In the genomic region with DNA sequence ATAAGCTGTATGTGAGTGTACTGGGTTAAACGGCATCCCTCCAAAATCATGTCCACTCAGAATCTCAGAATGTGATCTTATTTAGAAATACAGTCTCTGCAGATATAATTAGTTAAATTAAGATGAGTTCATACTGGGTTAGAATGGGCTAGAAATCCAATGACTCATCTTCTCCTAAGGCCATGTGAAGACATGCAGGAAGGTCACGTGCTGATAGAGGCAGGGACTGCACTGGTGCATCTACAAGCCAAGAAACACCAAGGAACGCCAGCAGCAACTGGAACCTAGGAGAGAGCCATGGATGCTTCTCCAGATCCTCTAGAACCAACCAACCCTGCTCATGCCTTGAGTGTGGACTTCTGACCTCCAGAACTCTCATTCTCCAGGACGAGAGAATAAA, we compare ENCODE assay signal across 16 cellular contexts.
"Had no signal": no experiment of that assay in that cellular context is flagged by ENCODE, and none has a peak within 500 bp of the region (broad histone marks: within the 10 kb centered on the region; RNA-seq: fewer than 3 reads in every experiment).

No MANE protein-coding gene starts in this region.

- H3K27ac ChIP-seq: esophagus squamous epithelium, gastrocnemius medialis, left ventricle myocardium inferior, neural progenitor cell, prostate gland, right atrium auricular region, transverse colon, vagina had no signal

- H3K36me3 ChIP-seq: esophagus squamous epithelium, gastrocnemius medialis, left ventricle myocardium inferior, neural progenitor cell, prostate gland, right atrium auricular region, transverse colon, vagina had no signal

- H3K4me1 ChIP-seq: prostate gland had no signal

- H2AFZ ChIP-seq: neural progenitor cell had no signal

- H3K9me3 ChIP-seq: esophagus squamous epithelium, gastrocnemius medialis, left ventricle myocardium inferior, prostate gland, right atrium auricular region, transverse colon, vagina had no signal

- H3K9ac ChIP-seq: neural progenitor cell had no signal

- H3K4me2 ChIP-seq: neural progenitor cell had no signal

- DNase-seq: activated CD4-positive, alpha-beta T cell treated with anti-CD3 and anti-CD28 coated beads, Interleukin-2, amount 50 U/mL, for 4 hours; activated gamma-delta T cell; effector CD8-positive, alpha-beta T cell; esophagus squamous epithelium; gastrocnemius medialis; head of caudate nucleus; kidney glomerular epithelial cell; left ventricle myocardium inferior; stimulated activated CD4-positive, alpha-beta T cell treated with anti-CD3 and anti-CD28 coated beads, Interleukin-2, amount 100 ng/mL, for 24 hours; stimulated activated naive CD8-positive, alpha-beta T cell treated with anti-CD3 and anti-CD28 coated beads, Interleukin-15, Interleukin-2, amounts not matched to agents 100 U/mL and 50 U/mL, for 24 hours; T1000; transverse colon had no signal

- H3K4me3 ChIP-seq: esophagus squamous epithelium, gastrocnemius medialis, left ventricle myocardium inferior, neural progenitor cell, prostate gland, right atrium auricular region, transverse colon, vagina had no signal

- ATAC-seq: gastrocnemius medialis; stimulated activated naive CD8-positive, alpha-beta T cell treated with anti-CD3 and anti-CD28 coated beads, Interleukin-15, Interleukin-2, amounts not matched to agents 100 U/mL and 50 U/mL, for 24 hours had no signal

- H3K27me3 ChIP-seq: esophagus squamous epithelium, gastrocnemius medialis, neural progenitor cell, right atrium auricular region, transverse colon, vagina had no signal
